In genomic region chr7:119545118-119545517, GRCh38 we compare ENCODE assay signal across 16 cellular contexts.
DNase-seq lines count a peak whose midpoint lies in the region; TF ChIP-seq lines count a peak whose summit lies in the region.
"Had no signal": no experiment of that assay in that cellular context is flagged by ENCODE, and none has a peak within 500 bp of the region (broad histone marks: within the 10 kb centered on the region; RNA-seq: fewer than 3 reads in every experiment).

No MANE protein-coding gene starts in this region.

- no peak overlapping the region for H3K4me3 ChIP-seq in fibroblast of villous mesenchyme (ENCODE audit: low read depth, low read length)
- no peak overlapping the region for H3K4me3 ChIP-seq in transverse colon
- H3K4me3 ChIP-seq in MG63, result no peak overlapping the region
- H3K4me3 ChIP-seq: psoas muscle had no signal

- in situ Hi-C loops in SK-MEL-5 (cut with HindIII; ENCODE audit: low pct_unique_long_range_greater_than_20kb, low sequenced_read_pairs), result no loop called here
- in situ Hi-C loops in transverse colon (cut with MboI; ENCODE audit: low pct_ligation_motif_present in 1 of 4, low pct_unique_long_range_greater_than_20kb in 1 of 4, low sequenced_read_pairs in 3 of 4), result no loop called here

- no peaks in the 10 kb centered on the region for H3K9me3 ChIP-seq in transverse colon
- H3K9me3 ChIP-seq in MG63, result no peaks in the 10 kb centered on the region
- H3K9me3 ChIP-seq: psoas muscle, SK-N-SH had no signal

- no peak overlapping the region for H3K27ac ChIP-seq in transverse colon
- H3K27ac ChIP-seq: psoas muscle had no signal

- TF ChIP-seq CTCF in fibroblast of villous mesenchyme (IDR thresholded peaks at IDR 0.05; ENCODE audit: insufficient read depth, low read depth, low read length) (no peak), transverse colon (IDR thresholded peaks at IDR 0.05) (no peak)

- H3K27me3 ChIP-seq in transverse colon (no peaks in the 10 kb centered on the region), MG63 (no peaks in the 10 kb centered on the region)

- peak; percentile 32 for DNase-seq in A172 (ENCODE audit: low spot score)
- peak; percentile 55 for DNase-seq in HS-5 (ENCODE audit: low read depth)
- DNase-seq in SK-MEL-5 (ENCODE audit: low read depth, low spot score), result peak; percentile 39
- peak; percentile 18 for DNase-seq in fibroblast of villous mesenchyme (ENCODE audit: low read depth)
- DNase-seq in transverse colon, result no peak
- DNase-seq in mucosa of gallbladder (ENCODE audit: low spot score), result no peak
- DNase-seq in MG63, result no peak
- no peak for DNase-seq in posterior vena cava (ENCODE audit: low spot score)
- DNase-seq: activated CD8-positive, alpha-beta memory T cell treated with anti-CD3 and anti-CD28 coated beads, Interleukin-2, amount 10 ng/mL, durations not matched to agents 7 days and 5 days; activated naive CD4-positive, alpha-beta T cell treated with Interleukin-2 at 50 U/mL for 16 hours; DMS79; NCI-H1436 treated with DMSO at 0.1 percent for 48 hours; NK-92 treated with Interleukin-12 subunit alpha and Interleukin-12 subunit beta, amount 100 ng/mL, for 24 hours; psoas muscle; SK-N-SH; trophoblast cell had no signal

- intact Hi-C loops in transverse colon (cut with DNase I; ENCODE audit: low total_unique reads), result no loop called here
- intact Hi-C loops in posterior vena cava (cut with DNase I), result no loop called here

- H3K36me3 ChIP-seq in transverse colon (no peaks in the 10 kb centered on the region), MG63 (no peaks in the 10 kb centered on the region)

- no peak for TF ChIP-seq POLR2A in transverse colon (IDR thresholded peaks at IDR 0.05)

- TF ChIP-seq EP300 in transverse colon (IDR thresholded peaks at IDR 0.05; ENCODE audit: low read depth), result no peak

- H3K4me1 ChIP-seq in transverse colon, result no peaks in the 10 kb centered on the region
- H3K4me1 ChIP-seq: psoas muscle had no signal

Comparison
In these comparisons a context has a peak if more than half of its experiments do, and no peak if none do; other contexts are left out.
1. DNase-seq: peak in A172 (single experiment), HS-5 (single experiment), SK-MEL-5 (single experiment) and fibroblast of villous mesenchyme (single experiment); none in transverse colon (single experiment), mucosa of gallbladder (single experiment), MG63 (single experiment) and posterior vena cava (single experiment).